Comparison of ENCODE assay signal across 2 cellular contexts in genomic region chr10:32960022-32960421, GRCh38.
TF ChIP-seq lines count a peak whose summit lies in the region.

No MANE protein-coding gene starts in this region.

TF ChIP-seq in HCT116, 20 proteins besides CTCF, POLR2A, EP300 and RAD21:
- no peak for TF ChIP-seq SRF (IDR thresholded peaks at IDR 0.05; ENCODE audit: low read depth)
- no peak for TF ChIP-seq JUND (IDR thresholded peaks at IDR 0.05)
- TF ChIP-seq ZNF274 (IDR thresholded peaks at IDR 0.05; ENCODE audit: low read depth, low read length) = no peak
- no peak for TF ChIP-seq YY1 (IDR thresholded peaks at IDR 0.05; ENCODE audit: extremely low read depth, insufficient replicate concordance, low read depth, low read length)
- TF ChIP-seq, protein P1, sequence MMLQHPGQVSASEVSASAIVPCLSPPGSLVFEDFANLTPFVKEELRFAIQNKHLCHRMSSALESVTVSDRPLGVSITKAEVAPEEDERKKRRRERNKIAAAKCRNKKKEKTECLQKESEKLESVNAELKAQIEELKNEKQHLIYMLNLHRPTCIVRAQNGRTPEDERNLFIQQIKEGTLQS (IDR thresholded peaks at IDR 0.05) = no peak
- TF ChIP-seq ZFX (IDR thresholded peaks at IDR 0.05) = no peak
- no peak for TF ChIP-seq FOSL1 (IDR thresholded peaks at IDR 0.05; ENCODE audit: low read depth)
- no peak for TF ChIP-seq CBX3 (IDR thresholded peaks at IDR 0.05; ENCODE audit: low read depth)

TF ChIP-seq in K562, 482 proteins besides CTCF, POLR2A, EP300 and RAD21 (continues in another document):
- no peak for TF ChIP-seq CCAR2 (IDR thresholded peaks at IDR 0.05; ENCODE audit: low read depth, low read length)
- TF ChIP-seq CEBPG (CRISPR knock-in tag; IDR thresholded peaks at IDR 0.05) = no peak
- TF ChIP-seq CEBPG (tag; conservative IDR thresholded peaks at IDR 0.05 in 1 of 2, IDR thresholded peaks at IDR 0.05 in 1 of 2) = no peak
- TF ChIP-seq, protein P2, sequence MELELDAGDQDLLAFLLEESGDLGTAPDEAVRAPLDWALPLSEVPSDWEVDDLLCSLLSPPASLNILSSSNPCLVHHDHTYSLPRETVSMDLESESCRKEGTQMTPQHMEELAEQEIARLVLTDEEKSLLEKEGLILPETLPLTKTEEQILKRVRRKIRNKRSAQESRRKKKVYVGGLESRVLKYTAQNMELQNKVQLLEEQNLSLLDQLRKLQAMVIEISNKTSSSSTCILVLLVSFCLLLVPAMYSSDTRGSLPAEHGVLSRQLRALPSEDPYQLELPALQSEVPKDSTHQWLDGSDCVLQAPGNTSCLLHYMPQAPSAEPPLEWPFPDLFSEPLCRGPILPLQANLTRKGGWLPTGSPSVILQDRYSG (tag; conservative IDR thresholded peaks at IDR 0.05; ENCODE audit: low read depth) = 0 out of 2 replicates have a peak, but pooled peaks have one; percentile 23
- TF ChIP-seq ZNF561 (CRISPR knock-in tag; conservative IDR thresholded peaks at IDR 0.05) = no peak
- no peak for TF ChIP-seq ZNF224 (CRISPR knock-in tag; IDR thresholded peaks at IDR 0.05)
- no peak for TF ChIP-seq ZNF76 (CRISPR knock-in tag; IDR thresholded peaks at IDR 0.05; ENCODE audit: borderline replicate concordance)
- peak; percentile 14; the same call in 1 of the 2 replicates for TF ChIP-seq CTBP1 (IDR thresholded peaks at IDR 0.05; ENCODE audit: borderline replicate concordance)
- peak; percentile 69; the same call in 1 of the 2 replicates for TF ChIP-seq DMBX1 (CRISPR knock-in tag; IDR thresholded peaks at IDR 0.05; ENCODE audit: borderline replicate concordance)
- TF ChIP-seq, protein P1 (IDR thresholded peaks at IDR 0.05) = no peak
- TF ChIP-seq, protein P1 (CRISPR knock-in tag; conservative IDR thresholded peaks at IDR 0.05) = no peak
- TF ChIP-seq RAD51 (IDR thresholded peaks at IDR 0.05; ENCODE audit: borderline replicate concordance, low read depth) = no peak
- no peak for TF ChIP-seq MTF1 (CRISPR knock-in tag; IDR thresholded peaks at IDR 0.05; ENCODE audit: borderline replicate concordance)
- no peak for TF ChIP-seq HNRNPLL (IDR thresholded peaks at IDR 0.05; ENCODE audit: low read depth, low read length, poor library complexity, severe bottlenecking)
- TF ChIP-seq MYC (IDR thresholded peaks at IDR 0.05; ENCODE audit: low read depth, low read length) = no peak
- TF ChIP-seq MYC (CRISPR knock-in tag; IDR thresholded peaks at IDR 0.05; ENCODE audit: borderline replicate concordance, low read depth) = no peak
- no peak for TF ChIP-seq ZNF217 (CRISPR knock-in tag; IDR thresholded peaks at IDR 0.05)
- no peak for TF ChIP-seq ZNF644 (tag; IDR thresholded peaks at IDR 0.05; ENCODE audit: low read depth)
- TF ChIP-seq BCOR (IDR thresholded peaks at IDR 0.05) = no peak
- no peak for TF ChIP-seq KAT7 (CRISPR knock-in tag; IDR thresholded peaks at IDR 0.05; ENCODE audit: borderline replicate concordance)
- TF ChIP-seq ZNF232 (CRISPR knock-in tag; IDR thresholded peaks at IDR 0.05) = no peak
- TF ChIP-seq TEAD4 (IDR thresholded peaks at IDR 0.05; ENCODE audit: low read length) = peak; percentile 60; the same call in 1 of the 2 replicates
- TF ChIP-seq TEAD4 (CRISPR knock-in tag; IDR thresholded peaks at IDR 0.05; ENCODE audit: borderline replicate concordance) = no peak
- TF ChIP-seq MYNN (IDR thresholded peaks at IDR 0.05) = peak; percentile 71; the same call in 1 of the 2 replicates
- no peak for TF ChIP-seq MYNN (CRISPR knock-in tag; IDR thresholded peaks at IDR 0.05)
- TF ChIP-seq EP400 (IDR thresholded peaks at IDR 0.05) = peak; percentile 28; the same call in 1 of the 2 replicates
- no peak for TF ChIP-seq EZH2 (IDR thresholded peaks at IDR 0.05; ENCODE audit: borderline replicate concordance, low read depth, low read length)
- TF ChIP-seq SREBF2 (CRISPR knock-in tag; IDR thresholded peaks at IDR 0.05) = no peak
- TF ChIP-seq BRF1 (IDR thresholded peaks at IDR 0.05; ENCODE audit: borderline replicate concordance, extremely low read depth, insufficient read length) = no peak
- TF ChIP-seq ZNF589 (CRISPR knock-in tag; IDR thresholded peaks at IDR 0.05; ENCODE audit: low read depth) = no peak
- TF ChIP-seq XRCC4 (IDR thresholded peaks at IDR 0.05; ENCODE audit: extremely low read depth, insufficient read depth, insufficient read length) = no peak
- TF ChIP-seq NFIC (IDR thresholded peaks at IDR 0.05) = 0 out of 2 replicates have a peak, but pooled peaks have one; percentile 19
- TF ChIP-seq TBP (optimal IDR thresholded peaks at IDR 0.05; ENCODE audit: low read depth, low read length) = no peak
- TF ChIP-seq ZNF133 (CRISPR knock-in tag; IDR thresholded peaks at IDR 0.05) = no peak
- TF ChIP-seq RBBP5 (IDR thresholded peaks at IDR 0.05; ENCODE audit: borderline replicate concordance, insufficient read depth, low read length, poor library complexity, severe bottlenecking) = no peak
- TF ChIP-seq ZNF444 (CRISPR knock-in tag; IDR thresholded peaks at IDR 0.05) = no peak
- no peak for TF ChIP-seq ZNF175 (CRISPR knock-in tag; IDR thresholded peaks at IDR 0.05; ENCODE audit: low read depth)
- peak; percentile 62 for TF ChIP-seq NR2C1 (IDR thresholded peaks at IDR 0.05)
- TF ChIP-seq NR2C1 (tag; IDR thresholded peaks at IDR 0.05) = peak; percentile 67
- peak; percentile 43 for TF ChIP-seq ARID1B (IDR thresholded peaks at IDR 0.05)
- TF ChIP-seq, protein P3, sequence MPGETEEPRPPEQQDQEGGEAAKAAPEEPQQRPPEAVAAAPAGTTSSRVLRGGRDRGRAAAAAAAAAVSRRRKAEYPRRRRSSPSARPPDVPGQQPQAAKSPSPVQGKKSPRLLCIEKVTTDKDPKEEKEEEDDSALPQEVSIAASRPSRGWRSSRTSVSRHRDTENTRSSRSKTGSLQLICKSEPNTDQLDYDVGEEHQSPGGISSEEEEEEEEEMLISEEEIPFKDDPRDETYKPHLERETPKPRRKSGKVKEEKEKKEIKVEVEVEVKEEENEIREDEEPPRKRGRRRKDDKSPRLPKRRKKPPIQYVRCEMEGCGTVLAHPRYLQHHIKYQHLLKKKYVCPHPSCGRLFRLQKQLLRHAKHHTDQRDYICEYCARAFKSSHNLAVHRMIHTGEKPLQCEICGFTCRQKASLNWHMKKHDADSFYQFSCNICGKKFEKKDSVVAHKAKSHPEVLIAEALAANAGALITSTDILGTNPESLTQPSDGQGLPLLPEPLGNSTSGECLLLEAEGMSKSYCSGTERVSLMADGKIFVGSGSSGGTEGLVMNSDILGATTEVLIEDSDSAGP (CRISPR knock-in tag; IDR thresholded peaks at IDR 0.05) = no peak
- TF ChIP-seq ZBTB17 (CRISPR knock-in tag; IDR thresholded peaks at IDR 0.05) = no peak
- TF ChIP-seq CXXC5 (CRISPR knock-in tag; IDR thresholded peaks at IDR 0.05) = peak; percentile 35
- no peak for TF ChIP-seq BMI1 (IDR thresholded peaks at IDR 0.05; ENCODE audit: low read length)
- no peak for TF ChIP-seq GTF3C2 (IDR thresholded peaks at IDR 0.05; ENCODE audit: borderline replicate concordance, extremely low read depth, insufficient read length)
- TF ChIP-seq, protein P4, sequence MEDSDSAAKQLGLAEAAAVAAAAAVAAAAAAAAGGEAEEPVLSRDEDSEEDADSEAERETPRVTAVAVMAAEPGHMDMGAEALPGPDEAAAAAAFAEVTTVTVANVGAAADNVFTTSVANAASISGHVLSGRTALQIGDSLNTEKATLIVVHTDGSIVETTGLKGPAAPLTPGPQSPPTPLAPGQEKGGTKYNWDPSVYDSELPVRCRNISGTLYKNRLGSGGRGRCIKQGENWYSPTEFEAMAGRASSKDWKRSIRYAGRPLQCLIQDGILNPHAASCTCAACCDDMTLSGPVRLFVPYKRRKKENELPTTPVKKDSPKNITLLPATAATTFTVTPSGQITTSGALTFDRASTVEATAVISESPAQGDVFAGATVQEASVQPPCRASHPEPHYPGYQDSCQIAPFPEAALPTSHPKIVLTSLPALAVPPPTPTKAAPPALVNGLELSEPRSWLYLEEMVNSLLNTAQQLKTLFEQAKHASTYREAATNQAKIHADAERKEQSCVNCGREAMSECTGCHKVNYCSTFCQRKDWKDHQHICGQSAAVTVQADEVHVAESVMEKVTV (CRISPR knock-in tag; IDR thresholded peaks at IDR 0.05) = no peak
- TF ChIP-seq E2F3 (CRISPR knock-in tag; IDR thresholded peaks at IDR 0.05) = no peak
- TF ChIP-seq PYGO2 (tag; IDR thresholded peaks at IDR 0.05) = no peak
- TF ChIP-seq POLR2AphosphoS5 (IDR thresholded peaks at IDR 0.05; ENCODE audit: control insufficient read depth, insufficient read depth, low read depth, low read length) = peak; percentile 29; the same call in 1 of the 2 replicates
